Comparison of ENCODE assay signal across 15 cellular contexts in genomic region chr7:108973075-108973474, GRCh38.
DNase-seq lines count a peak whose midpoint lies in the region; ATAC-seq, FAIRE-seq and TF ChIP-seq lines count a peak whose summit lies in the region.
"Had no signal": no experiment of that assay in that cellular context is flagged by ENCODE, and none has a peak within 500 bp of the region (broad histone marks: within the 10 kb centered on the region; RNA-seq: fewer than 3 reads in every experiment).

No MANE protein-coding gene starts in this region.

- no peaks in the 10 kb centered on the region for H3K27me3 Mint-ChIP-seq in CD4-positive, alpha-beta memory T cell
- H3K27me3 Mint-ChIP-seq: activated T-cell treated with anti-CD3 and anti-CD28 coated beads, Interleukin-2, amount 50 U/mL, for 24 hours had no signal

- H3K4me1 ChIP-seq in MM.1S (ENCODE audit: low read length) (no peaks in the 10 kb centered on the region), HepG2 (ENCODE audit: insufficient read depth, low read length) (no peaks in the 10 kb centered on the region)
- no peaks in the 10 kb centered on the region for H3K4me1 ChIP-seq in CD4-positive, alpha-beta memory T cell (ENCODE audit: insufficient read depth, low read length)
- H3K4me1 ChIP-seq: spleen had no signal

- no peak for TF ChIP-seq POLR2A in HepG2 (IDR thresholded peaks at IDR 0.05; ENCODE audit: insufficient read depth in 1 of 2, low read depth in 2 of 2, low read length in 2 of 2)
- no peak for TF ChIP-seq POLR2A in H54 (IDR thresholded peaks at IDR 0.05; ENCODE audit: low read depth, low read length)

- FAIRE-seq in HepG2 (lab: Jason Lieb, UNC) (no peak), H54 (lab: Jason Lieb, UNC) (no peak)
- FAIRE-seq: colon, TTC549 had no signal

- H3K79me2 ChIP-seq in MM.1S (ENCODE audit: low read length), result no peaks in the 10 kb centered on the region
- H3K79me2 ChIP-seq in HepG2 (ENCODE audit: insufficient read depth, low read length), result no peaks in the 10 kb centered on the region

- POLR2A ChIA-PET in HepG2 (lab: Yijun Ruan, JAX), result no interaction called here
- POLR2A ChIA-PET in CD4-positive, alpha-beta memory T cell (lab: Charles Lee; ENCODE audit: partially characterized antibody), result no interaction called here

- no peaks in the 10 kb centered on the region for H3K9me2 ChIP-seq in MM.1S (replicated peaks; ENCODE audit: insufficient read depth, low read length)

- H3K27me3 ChIP-seq in MM.1S (replicated peaks; ENCODE audit: insufficient read depth, low read length) (no peaks in the 10 kb centered on the region), HepG2 (ENCODE audit: control insufficient read depth in 1 of 2, insufficient read depth in 2 of 2, low read length in 2 of 2) (no peaks in the 10 kb centered on the region)
- no peaks in the 10 kb centered on the region for H3K27me3 ChIP-seq in CD4-positive, alpha-beta memory T cell (ENCODE audit: insufficient read depth, low read length)
- H3K27me3 ChIP-seq: spleen had no signal

- H3K27ac ChIP-seq in MM.1S (ENCODE audit: low read length), result no peak overlapping the region
- H3K27ac ChIP-seq in HepG2 (ENCODE audit: extremely low read length, insufficient read depth, low read length), result no peak overlapping the region
- no peak overlapping the region for H3K27ac ChIP-seq in CD4-positive, alpha-beta memory T cell (ENCODE audit: low read depth, low read length)
- H3K27ac ChIP-seq: spleen had no signal

- H2AFZ ChIP-seq in MM.1S (ENCODE audit: low read length) (no peak overlapping the region), HepG2 (ENCODE audit: low read length) (no peak overlapping the region)

- CTCF ChIA-PET in HepG2 (lab: Yijun Ruan, JAX; ENCODE audit: low intra/inter-chr PET ratio, low total read pairs), result no interaction called here
- CTCF ChIA-PET in CD4-positive, alpha-beta memory T cell (lab: Charles Lee; ENCODE audit: partially characterized antibody), result no interaction called here

- peak; percentile 67 for DNase-seq in DMS53 (lab: John Stamatoyannopoulos, UW)
- no peak for DNase-seq in MM.1S
- peak; percentile 5 for DNase-seq in SW480 (ENCODE audit: low spot score)
- DNase-seq in HepG2 (ENCODE audit: low spot score), result no peak
- no peak for DNase-seq in CD4-positive, alpha-beta memory T cell
- no peak for DNase-seq in stimulated activated CD4-positive, alpha-beta T cell treated with anti-CD3 and anti-CD28 coated beads, Interleukin-1b, Interleukin-23, amount 100 ng/mL, for 48 hours
- no peak for DNase-seq in H54 (ENCODE audit: insufficient read length, low spot score)
- DNase-seq: activated T-cell treated with anti-CD3 and anti-CD28 coated beads, Interleukin-2, amount 50 U/mL, for 24 hours; DMS79 treated with DMSO at 0.1 percent for 48 hours; HFFc6; spleen; stimulated activated naive CD4-positive, alpha-beta T cell treated with Interleukin-2 at 50 U/mL for 16 hours had no signal

- H3K27ac Mint-ChIP-seq in CD4-positive, alpha-beta memory T cell, result no peak overlapping the region
- H3K27ac Mint-ChIP-seq: activated T-cell treated with anti-CD3 and anti-CD28 coated beads, Interleukin-2, amount 50 U/mL, for 24 hours; HFFc6 had no signal

- in situ Hi-C loops in HepG2 (cut with HindIII; ENCODE audit: extremely low pct_ligation_motif_present, low pct_unique_long_range_greater_than_20kb), result no loop called here

- TF ChIP-seq EP300 in HepG2 (IDR thresholded peaks at IDR 0.05; ENCODE audit: low read depth in 2 of 2, low read length in 2 of 2) (no peak), HepG2 (CRISPR knock-in tag; IDR thresholded peaks at IDR 0.05; ENCODE audit: borderline replicate concordance) (no peak)

- H3F3A ChIP-seq in MM.1S (ENCODE audit: insufficient read depth, low read length), result no peaks in the 10 kb centered on the region

- H3K9me3 Mint-ChIP-seq in CD4-positive, alpha-beta memory T cell, result peaks cover 0 to 5% (median under 1%) of the 10 kb centered on the region in 8 donors

- no peak overlapping the region for H3K4me3 Mint-ChIP-seq in CD4-positive, alpha-beta memory T cell
- H3K4me3 Mint-ChIP-seq: activated T-cell treated with anti-CD3 and anti-CD28 coated beads, Interleukin-2, amount 50 U/mL, for 24 hours; HFFc6 had no signal

- H3K36me3 ChIP-seq in MM.1S (replicated peaks; ENCODE audit: insufficient read depth, low read length) (no peaks in the 10 kb centered on the region), HepG2 (replicated peaks in 1 of 2; ENCODE audit: control insufficient read depth in 1 of 2, insufficient read depth in 2 of 2, low read length in 2 of 2) (no peaks in the 10 kb centered on the region)
- H3K36me3 ChIP-seq in CD4-positive, alpha-beta memory T cell (ENCODE audit: insufficient read depth, low read length), result no peaks in the 10 kb centered on the region
- H3K36me3 ChIP-seq: spleen had no signal

- H4K20me1 ChIP-seq in MM.1S (ENCODE audit: insufficient read depth, low read length), result no peaks in the 10 kb centered on the region
- no peaks in the 10 kb centered on the region for H4K20me1 ChIP-seq in HepG2 (ENCODE audit: insufficient read depth, low read length)

- TF ChIP-seq CTCF in MM.1S (IDR thresholded peaks at IDR 0.05; ENCODE audit: low read length) (peak; percentile 27), HepG2 (CRISPR knock-in tag; IDR thresholded peaks at IDR 0.05) (peak; percentile 13; the same call in 1 of the 2 replicates)

- ATAC-seq in HepG2, result no peak
- ATAC-seq in HG02884 (IDR thresholded peaks at IDR 0.05; ENCODE audit: unreplicated experiment), result no peak

- H3K4me1 Mint-ChIP-seq in CD4-positive, alpha-beta memory T cell, result no peaks in the 10 kb centered on the region

- no peak overlapping the region for H3K4me2 ChIP-seq in MM.1S (ENCODE audit: low read depth, low read length)
- no peak overlapping the region for H3K4me2 ChIP-seq in HepG2 (ENCODE audit: low read depth, low read length)

- H3K9ac ChIP-seq in MM.1S (ENCODE audit: low read length) (no peak overlapping the region), HepG2 (ENCODE audit: insufficient read depth, low read depth, low read length) (no peak overlapping the region)

- H3K4me3 ChIP-seq in MM.1S (ENCODE audit: low read length) (no peak overlapping the region), HepG2 (replicated peaks in 1 of 3; ENCODE audit: insufficient read depth in 1 of 3, low read depth in 2 of 3, low read length in 3 of 3) (no peak overlapping the region)
- no peak overlapping the region for H3K4me3 ChIP-seq in CD4-positive, alpha-beta memory T cell (ENCODE audit: low read length in 2 of 2)
- H3K4me3 ChIP-seq: spleen had no signal

- BruUV-seq in HepG2 (replicated peaks; lab: Mats Ljungman, UMichigan), result no TSS peak

- no peaks in the 10 kb centered on the region for H3K36me3 Mint-ChIP-seq in CD4-positive, alpha-beta memory T cell

- intact Hi-C loops in HepG2 (cut with micrococcal nuclease; ENCODE audit: unreplicated experiment), result no loop called here
- intact Hi-C loops in CD4-positive, alpha-beta memory T cell (cut with micrococcal nuclease), result no loop called here

- 13% methylated on average over 1 of the region's 1 CpG for WGBS in HepG2 (ENCODE audit: low lambda C conversion rate)

- no peak for TF ChIP-seq RAD21 in HepG2 (CRISPR knock-in tag; IDR thresholded peaks at IDR 0.05)

- H3K9me3 ChIP-seq in MM.1S (replicated peaks; ENCODE audit: insufficient read depth, low read length), result no peaks in the 10 kb centered on the region
- H3K9me3 ChIP-seq in HepG2 (ENCODE audit: low read length), result no peaks in the 10 kb centered on the region
- no peaks in the 10 kb centered on the region for H3K9me3 ChIP-seq in CD4-positive, alpha-beta memory T cell (ENCODE audit: control insufficient read depth in 1 of 2, low read length in 2 of 2)

TF ChIP-seq in HepG2, 621 proteins besides CTCF, POLR2A, EP300 and RAD21:
- TF ChIP-seq STAG1 (CRISPR knock-in tag; IDR thresholded peaks at IDR 0.05), result peak; percentile 19; the same call in 1 of the 2 replicates
- TF ChIP-seq, protein P1, sequence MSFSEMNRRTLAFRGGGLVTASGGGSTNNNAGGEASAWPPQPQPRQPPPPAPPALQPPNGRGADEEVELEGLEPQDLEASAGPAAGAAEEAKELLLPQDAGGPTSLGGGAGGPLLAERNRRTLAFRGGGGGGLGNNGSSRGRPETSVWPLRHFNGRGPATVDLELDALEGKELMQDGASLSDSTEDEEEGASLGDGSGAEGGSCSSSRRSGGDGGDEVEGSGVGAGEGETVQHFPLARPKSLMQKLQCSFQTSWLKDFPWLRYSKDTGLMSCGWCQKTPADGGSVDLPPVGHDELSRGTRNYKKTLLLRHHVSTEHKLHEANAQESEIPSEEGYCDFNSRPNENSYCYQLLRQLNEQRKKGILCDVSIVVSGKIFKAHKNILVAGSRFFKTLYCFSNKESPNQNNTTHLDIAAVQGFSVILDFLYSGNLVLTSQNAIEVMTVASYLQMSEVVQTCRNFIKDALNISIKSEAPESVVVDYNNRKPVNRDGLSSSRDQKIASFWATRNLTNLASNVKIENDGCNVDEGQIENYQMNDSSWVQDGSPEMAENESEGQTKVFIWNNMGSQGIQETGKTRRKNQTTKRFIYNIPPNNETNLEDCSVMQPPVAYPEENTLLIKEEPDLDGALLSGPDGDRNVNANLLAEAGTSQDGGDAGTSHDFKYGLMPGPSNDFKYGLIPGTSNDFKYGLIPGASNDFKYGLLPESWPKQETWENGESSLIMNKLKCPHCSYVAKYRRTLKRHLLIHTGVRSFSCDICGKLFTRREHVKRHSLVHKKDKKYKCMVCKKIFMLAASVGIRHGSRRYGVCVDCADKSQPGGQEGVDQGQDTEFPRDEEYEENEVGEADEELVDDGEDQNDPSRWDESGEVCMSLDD (CRISPR knock-in tag; IDR thresholded peaks at IDR 0.05; ENCODE audit: borderline replicate concordance), result no peak
- TF ChIP-seq, protein P2, sequence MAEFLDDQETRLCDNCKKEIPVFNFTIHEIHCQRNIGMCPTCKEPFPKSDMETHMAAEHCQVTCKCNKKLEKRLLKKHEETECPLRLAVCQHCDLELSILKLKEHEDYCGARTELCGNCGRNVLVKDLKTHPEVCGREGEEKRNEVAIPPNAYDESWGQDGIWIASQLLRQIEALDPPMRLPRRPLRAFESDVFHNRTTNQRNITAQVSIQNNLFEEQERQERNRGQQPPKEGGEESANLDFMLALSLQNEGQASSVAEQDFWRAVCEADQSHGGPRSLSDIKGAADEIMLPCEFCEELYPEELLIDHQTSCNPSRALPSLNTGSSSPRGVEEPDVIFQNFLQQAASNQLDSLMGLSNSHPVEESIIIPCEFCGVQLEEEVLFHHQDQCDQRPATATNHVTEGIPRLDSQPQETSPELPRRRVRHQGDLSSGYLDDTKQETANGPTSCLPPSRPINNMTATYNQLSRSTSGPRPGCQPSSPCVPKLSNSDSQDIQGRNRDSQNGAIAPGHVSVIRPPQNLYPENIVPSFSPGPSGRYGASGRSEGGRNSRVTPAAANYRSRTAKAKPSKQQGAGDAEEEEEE (CRISPR knock-in tag; IDR thresholded peaks at IDR 0.05; ENCODE audit: borderline replicate concordance), result no peak

Comparison
In these comparisons a context has a peak if more than half of its experiments do, and no peak if none do; other contexts are left out.
1. DNase-seq: peak in DMS53 (single experiment) and SW480 (single experiment); none in MM.1S (single experiment), HepG2 (single experiment), CD4-positive, alpha-beta memory T cell (0 of 5), stimulated activated CD4-positive, alpha-beta T cell treated with anti-CD3 and anti-CD28 coated beads, Interleukin-1b, Interleukin-23, amount 100 ng/mL, for 48 hours (single experiment) and H54 (single experiment).